Comparison of ENCODE assay signal across 16 cellular contexts in genomic region chr11:79428406-79428805, GRCh38. TPM values are rescaled to one million over a fixed set of nuclear protein-coding genes. Genes with fewer than 3 reads are reported as not detected.
DNase-seq lines count a peak whose midpoint lies in the region; ATAC-seq and TF ChIP-seq lines count a peak whose summit lies in the region.
"Had no signal": no experiment of that assay in that cellular context is flagged by ENCODE, and none has a peak within 500 bp of the region (broad histone marks: within the 10 kb centered on the region; RNA-seq: fewer than 3 reads in every experiment).

No MANE protein-coding gene starts in this region.

- peaks cover 16% of the 10 kb centered on the region for H3K4me1 Mint-ChIP-seq in nephron progenitor cell
- H3K4me1 Mint-ChIP-seq in T-helper 17 cell: no peaks in the 10 kb centered on the region

- DNase-seq in RPMI7951 (ENCODE audit: low read depth): peak; percentile 73
- peak; percentile 89 for DNase-seq in esophagus muscularis mucosa (ENCODE audit: extremely low spot score)
- DNase-seq in nephron progenitor cell: no peak
- no peak for DNase-seq in T-helper 17 cell
- DNase-seq in stimulated activated CD8-positive, alpha-beta memory T cell treated with anti-CD3 and anti-CD28 coated beads, Interleukin-4, amount 100 ng/mL, for 48 hours: no peak
- DNase-seq: BE2C, DMS 273 treated with DMSO at 0.1 percent for 48 hours, EL, NCI-H345, NCI-H69, PC-3, Right ventricle myocardium superior had no signal

- ATAC-seq in GM18867 (IDR thresholded peaks at IDR 0.05; ENCODE audit: unreplicated experiment): no peak
- no peak for ATAC-seq in T-helper 17 cell
- no peak for ATAC-seq in HG03135 (IDR thresholded peaks at IDR 0.05; ENCODE audit: unreplicated experiment)
- ATAC-seq: HCT116, PC-3 had no signal

- no peak overlapping the region for H3K9ac ChIP-seq in BLaER1 treated with 17β-estradiol and CSF1 and Interleukin-3, amounts not matched to agents 10 nM and 100 nM

- no peak overlapping the region for H3K27ac ChIP-seq in BLaER1 treated with 17β-estradiol and CSF1 and Interleukin-3, amounts not matched to agents 10 nM and 100 nM
- H3K27ac ChIP-seq in esophagus muscularis mucosa (replicated peaks in 1 of 4): no peak overlapping the region

- H3K36me3 Mint-ChIP-seq in nephron progenitor cell (ENCODE audit: low read depth) (peaks cover 22% of the 10 kb centered on the region), T-helper 17 cell (ENCODE audit: low read depth) (no peaks in the 10 kb centered on the region)

- 43% methylated on average over 1 of the region's 1 CpG for WGBS in esophagus muscularis mucosa

- H3K4me3 Mint-ChIP-seq in nephron progenitor cell (no peak overlapping the region), T-helper 17 cell (no peak overlapping the region)

- H4K20me1 ChIP-seq in BLaER1 treated with 17β-estradiol and CSF1 and Interleukin-3, amounts not matched to agents 10 nM and 100 nM: peaks cover 0 to 21% (median 0%) of the 10 kb centered on the region in 11 experiments; a peak in 3 of 22 replicates

- no peak for TF ChIP-seq POLR2A in esophagus muscularis mucosa (IDR thresholded peaks at IDR 0.05; ENCODE audit: low read depth)

- intact Hi-C loops in esophagus muscularis mucosa (cut with DNase I): no loop called here

- H3K4me3 ChIP-seq in BLaER1 treated with 17β-estradiol and CSF1 and Interleukin-3, amounts not matched to agents 10 nM and 100 nM: no peak overlapping the region
- no peak overlapping the region for H3K4me3 ChIP-seq in esophagus muscularis mucosa

- no peaks in the 10 kb centered on the region for H3K9me3 Mint-ChIP-seq in nephron progenitor cell

- H3K9me3 ChIP-seq in BLaER1 treated with 17β-estradiol and CSF1 and Interleukin-3, amounts not matched to agents 10 nM and 100 nM (replicated peaks in 1 of 11): no peaks in the 10 kb centered on the region
- no peaks in the 10 kb centered on the region for H3K9me3 ChIP-seq in esophagus muscularis mucosa
- H3K9me3 ChIP-seq in T-helper 17 cell (ENCODE audit: control insufficient read depth, low read length, poor library complexity, severe bottlenecking): no peaks in the 10 kb centered on the region
- H3K9me3 ChIP-seq: BE2C had no signal

- TF ChIP-seq CTCF in esophagus muscularis mucosa (IDR thresholded peaks at IDR 0.05) (no peak), nephron progenitor cell (IDR thresholded peaks at IDR 0.05) (no peak)

- H3K27ac Mint-ChIP-seq in nephron progenitor cell (peak overlapping the region; percentile 13), T-helper 17 cell (no peak overlapping the region)

- peaks cover 0 to 19% (median 10%) of the 10 kb centered on the region in 10 experiments; a peak in 8 of 20 replicates for H3K4me1 ChIP-seq in BLaER1 treated with 17β-estradiol and CSF1 and Interleukin-3, amounts not matched to agents 10 nM and 100 nM
- peaks cover 0 to 55% (median 35%) of the 10 kb centered on the region in 4 donors for H3K4me1 ChIP-seq in esophagus muscularis mucosa
- H3K4me1 ChIP-seq: BE2C had no signal

- no peak for TF ChIP-seq EP300 in esophagus muscularis mucosa (IDR thresholded peaks at IDR 0.05)

- H3K27me3 Mint-ChIP-seq in nephron progenitor cell (ENCODE audit: low read depth, poor library complexity) (peaks cover 11% of the 10 kb centered on the region), T-helper 17 cell (peaks cover 20% of the 10 kb centered on the region)

- peaks cover 0 to 13% (median 1%) of the 10 kb centered on the region in 11 experiments; a peak in 8 of 22 replicates for H3K27me3 ChIP-seq in BLaER1 treated with 17β-estradiol and CSF1 and Interleukin-3, amounts not matched to agents 10 nM and 100 nM
- no peaks in the 10 kb centered on the region for H3K27me3 ChIP-seq in esophagus muscularis mucosa
- H3K27me3 ChIP-seq: BE2C had no signal

- peak overlapping the region in 7 of 11 experiments; percentile 2 to 23 (median 15); a peak in 7 of 22 replicates for H3K4me2 ChIP-seq in BLaER1 treated with 17β-estradiol and CSF1 and Interleukin-3, amounts not matched to agents 10 nM and 100 nM

- H3K36me3 ChIP-seq in BLaER1 treated with 17β-estradiol and CSF1 and Interleukin-3, amounts not matched to agents 10 nM and 100 nM: peaks cover 0 to 11% (median 0%) of the 10 kb centered on the region in 11 experiments; a peak in 3 of 22 replicates
- H3K36me3 ChIP-seq in esophagus muscularis mucosa: no peaks in the 10 kb centered on the region
- H3K36me3 ChIP-seq: BE2C had no signal

RNA-seq across cellular contexts. Expression of gene TENM4, which starts 12.4 kb away (rescaled TPM):
- 25.1 and 27.8 TPM in 2 replicates for total RNA-seq in RPMI7951 (2014; rRNA removed; shearing (Covaris generic))
- total RNA-seq in esophagus muscularis mucosa (1 to 10 TPM; 4.1 to 9.6 (median 8.0) TPM), T-helper 17 cell (under 1 TPM; 0.31 to 0.97 TPM)

Comparison
In these comparisons a context has a peak if more than half of its experiments do, and no peak if none do; other contexts are left out.
1. DNase-seq: peak in RPMI7951 (single experiment) and esophagus muscularis mucosa (single experiment); none in nephron progenitor cell (single experiment), T-helper 17 cell (0 of 3) and stimulated activated CD8-positive, alpha-beta memory T cell treated with anti-CD3 and anti-CD28 coated beads, Interleukin-4, amount 100 ng/mL, for 48 hours (single experiment).